Comparison of ENCODE assay signal across 1 cellular context in the genomic region with DNA sequence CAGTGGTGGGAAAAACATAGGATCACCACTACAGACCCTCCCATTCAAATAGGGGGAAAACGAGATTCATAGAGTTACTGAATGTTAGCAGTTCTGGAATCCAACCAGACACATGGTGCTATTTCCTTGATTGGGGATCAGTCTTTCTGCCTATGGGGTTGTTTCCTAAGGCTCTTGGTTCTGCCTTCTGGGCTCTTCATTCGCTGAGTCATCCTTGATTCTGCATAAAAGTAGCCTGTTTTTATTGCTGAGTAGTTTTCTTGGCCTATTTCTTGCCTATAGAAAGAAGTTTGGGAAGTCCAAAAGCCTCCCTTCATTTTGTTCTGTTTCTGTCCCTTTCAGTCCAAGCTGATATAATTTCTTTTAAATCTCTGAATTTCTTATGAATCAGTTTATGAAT.
A peak's percentile ranks its signal among the peaks of the same experiment; 100 is the strongest.
TF ChIP-seq lines count a peak whose summit lies in the region.

No MANE protein-coding gene starts in this region.

TF ChIP-seq in K562, 482 proteins besides CTCF, POLR2A, EP300 and RAD21 (continued from another document):
- TF ChIP-seq, protein P1, sequence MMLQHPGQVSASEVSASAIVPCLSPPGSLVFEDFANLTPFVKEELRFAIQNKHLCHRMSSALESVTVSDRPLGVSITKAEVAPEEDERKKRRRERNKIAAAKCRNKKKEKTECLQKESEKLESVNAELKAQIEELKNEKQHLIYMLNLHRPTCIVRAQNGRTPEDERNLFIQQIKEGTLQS (IDR thresholded peaks at IDR 0.05): peak; percentile 56; the same call in 1 of the 2 replicates
- TF ChIP-seq, protein P1 (CRISPR knock-in tag; conservative IDR thresholded peaks at IDR 0.05): 0 out of 2 replicates have a peak, but pooled peaks have one; percentile 48
- TF ChIP-seq NR2C1 (IDR thresholded peaks at IDR 0.05) (no peak), NR2C1 (tag; IDR thresholded peaks at IDR 0.05) (no peak), MAFG (tag; conservative IDR thresholded peaks at IDR 0.05) (peak; percentile 99), MAFK (IDR thresholded peaks at IDR 0.05; ENCODE audit: low read length) (peak; percentile 95), TAF15 (IDR thresholded peaks at IDR 0.05; ENCODE audit: low read depth, low read length) (no peak), NFE2L1 (tag; IDR thresholded peaks at IDR 0.05; ENCODE audit: borderline replicate concordance, low read depth) (peak; percentile 93), DPF2 (IDR thresholded peaks at IDR 0.05) (peak; percentile 69), MEIS2 (IDR thresholded peaks at IDR 0.05; ENCODE audit: partially characterized antibody) (no peak), FOSL1 (tag; conservative IDR thresholded peaks at IDR 0.05) (peak; percentile 39), ZNF316 (IDR thresholded peaks at IDR 0.05) (peak; percentile 99), ARID1B (IDR thresholded peaks at IDR 0.05) (peak; percentile 39; the same call in 1 of the 2 replicates), SMARCA4 (IDR thresholded peaks at IDR 0.05) (peak; percentile 73), L3MBTL2 (IDR thresholded peaks at IDR 0.05) (peak; percentile 56), VEZF1 (CRISPR knock-in tag; IDR thresholded peaks at IDR 0.05) (no peak), CREB3 (tag; conservative IDR thresholded peaks at IDR 0.05; ENCODE audit: low read depth) (no peak), C11orf30 (IDR thresholded peaks at IDR 0.05; ENCODE audit: low read depth) (peak; percentile 98), MCM3 (IDR thresholded peaks at IDR 0.05) (no peak), NFE2 (IDR thresholded peaks at IDR 0.05; ENCODE audit: low read depth) (peak; percentile 95)
- TF ChIP-seq, protein P2, sequence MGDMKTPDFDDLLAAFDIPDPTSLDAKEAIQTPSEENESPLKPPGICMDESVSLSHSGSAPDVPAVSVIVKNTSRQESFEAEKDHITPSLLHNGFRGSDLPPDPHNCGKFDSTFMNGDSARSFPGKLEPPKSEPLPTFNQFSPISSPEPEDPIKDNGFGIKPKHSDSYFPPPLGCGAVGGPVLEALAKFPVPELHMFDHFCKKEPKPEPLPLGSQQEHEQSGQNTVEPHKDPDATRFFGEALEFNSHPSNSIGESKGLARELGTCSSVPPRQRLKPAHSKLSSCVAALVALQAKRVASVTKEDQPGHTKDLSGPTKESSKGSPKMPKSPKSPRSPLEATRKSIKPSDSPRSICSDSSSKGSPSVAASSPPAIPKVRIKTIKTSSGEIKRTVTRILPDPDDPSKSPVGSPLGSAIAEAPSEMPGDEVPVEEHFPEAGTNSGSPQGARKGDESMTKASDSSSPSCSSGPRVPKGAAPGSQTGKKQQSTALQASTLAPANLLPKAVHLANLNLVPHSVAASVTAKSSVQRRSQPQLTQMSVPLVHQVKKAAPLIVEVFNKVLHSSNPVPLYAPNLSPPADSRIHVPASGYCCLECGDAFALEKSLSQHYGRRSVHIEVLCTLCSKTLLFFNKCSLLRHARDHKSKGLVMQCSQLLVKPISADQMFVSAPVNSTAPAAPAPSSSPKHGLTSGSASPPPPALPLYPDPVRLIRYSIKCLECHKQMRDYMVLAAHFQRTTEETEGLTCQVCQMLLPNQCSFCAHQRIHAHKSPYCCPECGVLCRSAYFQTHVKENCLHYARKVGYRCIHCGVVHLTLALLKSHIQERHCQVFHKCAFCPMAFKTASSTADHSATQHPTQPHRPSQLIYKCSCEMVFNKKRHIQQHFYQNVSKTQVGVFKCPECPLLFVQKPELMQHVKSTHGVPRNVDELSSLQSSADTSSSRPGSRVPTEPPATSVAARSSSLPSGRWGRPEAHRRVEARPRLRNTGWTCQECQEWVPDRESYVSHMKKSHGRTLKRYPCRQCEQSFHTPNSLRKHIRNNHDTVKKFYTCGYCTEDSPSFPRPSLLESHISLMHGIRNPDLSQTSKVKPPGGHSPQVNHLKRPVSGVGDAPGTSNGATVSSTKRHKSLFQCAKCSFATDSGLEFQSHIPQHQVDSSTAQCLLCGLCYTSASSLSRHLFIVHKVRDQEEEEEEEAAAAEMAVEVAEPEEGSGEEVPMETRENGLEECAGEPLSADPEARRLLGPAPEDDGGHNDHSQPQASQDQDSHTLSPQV (IDR thresholded peaks at IDR 0.05): 0 out of 2 replicates have a peak, but pooled peaks have one; percentile 43
TF ChIP-seq in K562: peak in this region for 18.
